Comparison of ENCODE assay signal across 10 cellular contexts in the genomic region with DNA sequence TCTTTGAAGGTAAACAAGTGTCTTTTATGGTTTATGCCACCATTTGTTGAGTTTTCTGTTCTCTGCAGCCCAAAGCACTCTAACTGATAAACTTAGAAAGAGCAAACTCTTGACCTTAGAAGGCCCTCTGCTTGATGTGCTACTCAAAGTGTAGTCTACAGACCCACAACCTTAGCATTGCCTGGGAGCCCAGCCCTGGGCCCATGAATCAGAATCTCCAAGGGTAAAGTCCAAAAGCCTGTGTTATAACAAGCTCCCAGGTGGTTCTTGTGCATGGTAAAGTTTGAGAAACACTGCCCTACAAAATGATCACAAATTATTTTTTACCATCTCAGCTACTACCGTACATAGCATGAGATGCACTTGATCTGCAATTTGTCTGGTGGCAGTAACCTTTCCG. TPM values are rescaled to one million over a fixed set of nuclear protein-coding genes. Genes with fewer than 3 reads are reported as not detected.
"Had no signal": no experiment of that assay in that cellular context is flagged by ENCODE, and none has a peak within 500 bp of the region (broad histone marks: within the 10 kb centered on the region; RNA-seq: fewer than 3 reads in every experiment).

No MANE protein-coding gene starts in this region.

- H3K4me2 ChIP-seq: GM23338 had no signal

- H3K4me3 Mint-ChIP-seq: GM23338, H9 had no signal

- FAIRE-seq: H1, H54, K562 had no signal

- H3K27ac Mint-ChIP-seq: GM23338, H9 had no signal

- ATAC-seq: GM23338, K562 had no signal

- H2AFZ ChIP-seq: GM23338 had no signal

- DNase-seq: H9, HCEC 1CT, IMR-90, KG1 had no signal

- H3K9me3 Mint-ChIP-seq: GM23338, H9 had no signal

- H3K4me3 ChIP-seq: GM23338, K562 had no signal

- H3K27ac ChIP-seq: HL-60 had no signal

RNA-seq across cellular contexts. Expression of a gene that starts 6.0 kb away (rescaled TPM):
- total RNA-seq: HT1080, IMR-90, K562 had no signal
- polyA plus RNA-seq: IMR-90, K562 had no signal
